Comparison of ENCODE assay signal across 8 cellular contexts in genomic region chr11:105000797-105001196, GRCh38. TPM values are rescaled to one million over a fixed set of nuclear protein-coding genes. Genes with fewer than 3 reads are reported as not detected.
DNase-seq lines count a peak whose midpoint lies in the region; ATAC-seq and TF ChIP-seq lines count a peak whose summit lies in the region.

No MANE protein-coding gene starts in this region.

- TF ChIP-seq CTCF in Calu3 (IDR thresholded peaks at IDR 0.05; ENCODE audit: unreplicated experiment) (no peak), uterus (IDR thresholded peaks at IDR 0.05) (no peak)

- peaks cover 4% of the 10 kb centered on the region for H3K9me3 Mint-ChIP-seq in Calu3 (ENCODE audit: low read depth, unreplicated experiment)

- no peaks in the 10 kb centered on the region for H3K4me1 ChIP-seq in uterus

- H3K9me3 ChIP-seq in uterus = no peaks in the 10 kb centered on the region

- peaks cover 23% of the 10 kb centered on the region for H3K4me1 Mint-ChIP-seq in Calu3 (ENCODE audit: low read depth, unreplicated experiment)

- TF ChIP-seq POLR2A in uterus (IDR thresholded peaks at IDR 0.05) = no peak

- CTCF ChIA-PET in Calu3 (lab: Charles Lee) = no interaction called here

- H3K4me3 Mint-ChIP-seq in Calu3 (ENCODE audit: low read depth, unreplicated experiment) = no peak overlapping the region

- H3K36me3 Mint-ChIP-seq in Calu3 (ENCODE audit: insufficient read depth, unreplicated experiment) = peaks cover 5% of the 10 kb centered on the region

- DNase-seq in Calu3 (no peak), KBM-7 (peak; percentile 63), germinal center (ENCODE audit: low spot score) (peak; percentile 27), NCI-H524 treated with DMSO at 0.1 percent for 48 hours (lab: John Stamatoyannopoulos, UW) (no peak), uterus (no peak)
- DNase-seq in activated CD8-positive, alpha-beta memory T cell treated with anti-CD3 and anti-CD28 coated beads, Interleukin-2, amount 50 U/mL, for 4 hours = peak; percentile 54
- DNase-seq in stimulated activated CD4-positive, alpha-beta T cell treated with anti-CD3 and anti-CD28 coated beads, Interleukin-4, amount 100 ng/mL, for 4 hours = peak; percentile 39 to 46

- no peaks in the 10 kb centered on the region for H3K27me3 Mint-ChIP-seq in Calu3 (ENCODE audit: unreplicated experiment)

- in situ Hi-C loops in KBM-7 (cut with MboI; ENCODE audit: low pct_unique_long_range_greater_than_20kb, low sequenced_read_pairs) = no loop called here

- peak overlapping the region; percentile 70 for H3K27ac Mint-ChIP-seq in Calu3 (ENCODE audit: unreplicated experiment)

- no peak overlapping the region for H3K4me3 ChIP-seq in uterus

- no TSS peak for BruUV-seq in Calu3 (replicated peaks; lab: Mats Ljungman, UMichigan)

- H3K27me3 ChIP-seq in uterus = no peaks in the 10 kb centered on the region

- intact Hi-C loops in Calu3 (cut with micrococcal nuclease; ENCODE audit: unreplicated experiment) = no loop called here
- intact Hi-C loops in uterus (cut with DNase I; ENCODE audit: low total_unique reads) = no loop called here

- H3K36me3 ChIP-seq in uterus = no peaks in the 10 kb centered on the region

- ATAC-seq in GM21390 (IDR thresholded peaks at IDR 0.05; ENCODE audit: unreplicated experiment) = peak; percentile 91

- H3K27ac ChIP-seq in uterus = no peak overlapping the region

RNA-seq across cellular contexts. Expression of gene CASP5, which starts 22.2 kb away (rescaled TPM):
- total RNA-seq in Calu3 (2022) (not detected in 2 replicates), uterus (not detected)

RNA-seq across cellular contexts. Expression of gene CASP4, which starts 32.4 kb away (rescaled TPM):
- total RNA-seq in Calu3 (2022) (53.1 and 67.7 TPM in 2 replicates), uterus (10 to 100 TPM; 39.4 to 67.1 (median 59.8) TPM)

RNA-seq across cellular contexts. Expression of gene CASP1, which starts 34.1 kb away (rescaled TPM):
- total RNA-seq in Calu3 (2022) (10.1 and 13.5 TPM in 2 replicates), uterus (10 to 100 TPM in 3 of 4 donors, 1 to 10 TPM in 1; 5.8 to 33.8 (median 16.9) TPM)

RNA-seq across cellular contexts. Expression of gene CARD16, which starts 44.3 kb away (rescaled TPM):
- 8.8 and 13.0 TPM in 2 replicates for total RNA-seq in Calu3 (2022)
- total RNA-seq in uterus = 10 to 100 TPM in 1 of 4 donors, 1 to 10 TPM in 1, not detected in 2; 3.7 to 17.0 TPM

Comparison
In these comparisons a context has a peak if more than half of its experiments do, and no peak if none do; other contexts are left out.
1. DNase-seq: peak in KBM-7 (single experiment), activated CD8-positive, alpha-beta memory T cell treated with anti-CD3 and anti-CD28 coated beads, Interleukin-2, amount 50 U/mL, for 4 hours (single experiment), germinal center (single experiment) and stimulated activated CD4-positive, alpha-beta T cell treated with anti-CD3 and anti-CD28 coated beads, Interleukin-4, amount 100 ng/mL, for 4 hours (2 of 2); none in Calu3 (single experiment), NCI-H524 treated with DMSO at 0.1 percent for 48 hours (single experiment) and uterus (0 of 2).